ENCODE assay signal across 8 cellular contexts in the genomic region with DNA sequence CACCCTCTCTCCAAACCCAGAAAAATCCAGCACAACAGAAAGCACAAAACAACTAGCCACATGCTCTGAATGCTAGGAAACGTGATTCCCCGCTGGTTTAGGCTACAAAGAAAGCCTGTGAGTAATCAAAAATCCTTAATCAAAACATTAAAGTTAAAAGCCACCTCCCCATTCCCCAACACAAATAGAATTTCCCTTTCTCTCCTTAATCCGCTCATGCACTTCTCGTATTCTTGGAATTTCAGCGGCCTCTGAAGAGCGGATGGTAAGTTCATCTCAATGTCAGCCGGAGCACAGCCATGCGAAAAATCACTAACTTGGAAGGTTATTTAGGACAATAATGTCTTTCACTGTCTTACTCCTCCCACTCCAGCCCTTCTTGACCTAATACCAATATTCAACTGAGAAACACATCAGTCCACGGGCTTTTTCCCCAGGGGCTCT.
DNase-seq lines count a peak whose midpoint lies in the region; ATAC-seq and TF ChIP-seq lines count a peak whose summit lies in the region.

No MANE protein-coding gene starts in this region.

- H3K4me1 Mint-ChIP-seq in activated B cell treated with CpG ODN at 0.5 μM for 24 hours = peaks cover 11% of the 10 kb centered on the region

- H3K27me3 ChIP-seq in right atrium auricular region = no peaks in the 10 kb centered on the region

- no peak overlapping the region for H3K27ac Mint-ChIP-seq in activated B cell treated with CpG ODN at 0.5 μM for 24 hours

- peak overlapping the region; percentile 61 for H3K4me3 Mint-ChIP-seq in activated B cell treated with CpG ODN at 0.5 μM for 24 hours

- CTCF ChIA-PET in HEK293 (lab: Yijun Ruan, JAX) = interaction anchor here (0.6 to 1.9 kb wide), 2 partner anchors 22 to 94 kb away, joined by 3 to 13 read pairs; no protein-coding TSS in a partner anchor
- CTCF ChIA-PET in activated B cell treated with CpG ODN at 0.5 μM for 24 hours (lab: Charles Lee) = interaction anchor here (2.2 kb wide), 1 partner anchor 94 kb away, joined by 6 read pairs; no protein-coding TSS in a partner anchor

- POLR2A ChIA-PET in HEK293 (lab: Yijun Ruan, JAX) (interaction anchor here (1.0 to 2.7 kb wide), 4 partner anchors 94 to 132 kb away, joined by 4 to 18 read pairs (median 11); a partner anchor contains a TSS), activated B cell treated with CpG ODN at 0.5 μM for 24 hours (lab: Charles Lee) (no interaction called here)

- ATAC-seq in activated B cell treated with CpG ODN at 0.5 μM for 24 hours (ENCODE audit: low read depth) (no peak), HG02938 (IDR thresholded peaks at IDR 0.05; ENCODE audit: unreplicated experiment) (no peak)

- H3K4me1 ChIP-seq in HEK293 (ENCODE audit: control insufficient read depth, insufficient read depth, low read length) (peaks cover 11% of the 10 kb centered on the region), right atrium auricular region (peaks cover 0 to 20% of the 10 kb centered on the region in 2 donors)

- H3K9me3 Mint-ChIP-seq in activated B cell treated with CpG ODN at 0.5 μM for 24 hours = peaks cover 8% of the 10 kb centered on the region

- H3K9me3 ChIP-seq in HEK293 (ENCODE audit: control insufficient read depth, insufficient read depth, low read depth, low read length) (no peaks in the 10 kb centered on the region), right atrium auricular region (peaks cover 0 to 6% of the 10 kb centered on the region in 2 donors)

- DNase-seq in activated B cell treated with CpG ODN at 0.5 μM for 24 hours = no peak
- DNase-seq in right atrium auricular region (ENCODE audit: low spot score) = no peak
- DNase-seq in retinal pigment epithelial cell (ENCODE audit: low read depth) = peak; percentile 89
- no peak for DNase-seq in DMS53 treated with DMSO at 0.1 percent for 48 hours (lab: John Stamatoyannopoulos, UW; ENCODE audit: unreplicated experiment)
- no peak for DNase-seq in NCI-H128 (lab: John Stamatoyannopoulos, UW; ENCODE audit: unreplicated experiment)
- no peak for DNase-seq in cerebellar nuclear complex (lab: John Stamatoyannopoulos, UW)

- H3K36me3 ChIP-seq in HEK293 (ENCODE audit: control insufficient read depth in 2 of 2, insufficient read depth in 1 of 2, low read length in 2 of 2) = no peaks in the 10 kb centered on the region
- H3K36me3 ChIP-seq in right atrium auricular region = no peaks in the 10 kb centered on the region

- intact Hi-C loops in activated B cell treated with CpG ODN at 0.5 μM for 24 hours (cut with micrococcal nuclease) = loop anchor here (1.0 kb wide), 1 partner anchor 95 kb away; no protein-coding TSS in a partner anchor

- TF ChIP-seq CTCF in HEK293 (tag by site-specific recombination; IDR thresholded peaks at IDR 0.05) (no peak), activated B cell treated with CpG ODN at 0.5 μM for 24 hours (IDR thresholded peaks at IDR 0.05) (no peak), right atrium auricular region (IDR thresholded peaks at IDR 0.05) (no peak), retinal pigment epithelial cell (conservative IDR thresholded peaks at IDR 0.05; ENCODE audit: low read depth, low read length) (no peak)

- H3K4me3 ChIP-seq in HEK293 (ENCODE audit: low read depth, low read length) (peak overlapping the region; percentile 76), right atrium auricular region (peak overlapping the region; percentile 56 to 71), retinal pigment epithelial cell (ENCODE audit: low read length) (peak overlapping the region; percentile 62)

- peaks cover 37% of the 10 kb centered on the region for H3K27me3 Mint-ChIP-seq in activated B cell treated with CpG ODN at 0.5 μM for 24 hours

- H3K27ac ChIP-seq in HEK293 (ENCODE audit: extremely low read depth, low read depth, low read length) (peak overlapping the region; percentile 89), right atrium auricular region (peak overlapping the region; percentile 86 to 95)

- H3K36me3 Mint-ChIP-seq in activated B cell treated with CpG ODN at 0.5 μM for 24 hours (ENCODE audit: low read depth) = no peaks in the 10 kb centered on the region

TF ChIP-seq in HEK293, 187 proteins besides CTCF, POLR2A, EP300 and RAD21:
- TF ChIP-seq, protein P1, sequence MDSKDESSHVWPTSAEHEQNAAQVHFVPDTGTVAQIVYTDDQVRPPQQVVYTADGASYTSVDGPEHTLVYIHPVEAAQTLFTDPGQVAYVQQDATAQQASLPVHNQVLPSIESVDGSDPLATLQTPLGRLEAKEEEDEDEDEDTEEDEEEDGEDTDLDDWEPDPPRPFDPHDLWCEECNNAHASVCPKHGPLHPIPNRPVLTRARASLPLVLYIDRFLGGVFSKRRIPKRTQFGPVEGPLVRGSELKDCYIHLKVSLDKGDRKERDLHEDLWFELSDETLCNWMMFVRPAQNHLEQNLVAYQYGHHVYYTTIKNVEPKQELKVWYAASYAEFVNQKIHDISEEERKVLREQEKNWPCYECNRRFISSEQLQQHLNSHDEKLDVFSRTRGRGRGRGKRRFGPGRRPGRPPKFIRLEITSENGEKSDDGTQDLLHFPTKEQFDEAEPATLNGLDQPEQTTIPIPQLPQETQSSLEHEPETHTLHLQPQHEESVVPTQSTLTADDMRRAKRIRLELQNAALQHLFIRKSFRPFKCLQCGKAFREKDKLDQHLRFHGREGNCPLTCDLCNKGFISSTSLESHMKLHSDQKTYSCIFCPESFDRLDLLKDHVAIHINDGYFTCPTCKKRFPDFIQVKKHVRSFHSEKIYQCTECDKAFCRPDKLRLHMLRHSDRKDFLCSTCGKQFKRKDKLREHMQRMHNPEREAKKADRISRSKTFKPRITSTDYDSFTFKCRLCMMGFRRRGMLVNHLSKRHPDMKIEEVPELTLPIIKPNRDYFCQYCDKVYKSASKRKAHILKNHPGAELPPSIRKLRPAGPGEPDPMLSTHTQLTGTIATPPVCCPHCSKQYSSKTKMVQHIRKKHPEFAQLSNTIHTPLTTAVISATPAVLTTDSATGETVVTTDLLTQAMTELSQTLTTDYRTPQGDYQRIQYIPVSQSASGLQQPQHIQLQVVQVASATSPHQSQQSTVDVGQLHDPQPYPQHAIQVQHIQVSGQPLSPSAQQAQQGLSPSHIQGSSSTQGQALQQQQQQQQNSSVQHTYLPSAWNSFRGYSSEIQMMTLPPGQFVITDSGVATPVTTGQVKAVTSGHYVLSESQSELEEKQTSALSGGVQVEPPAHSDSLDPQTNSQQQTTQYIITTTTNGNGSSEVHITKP (tag by site-specific recombination; IDR thresholded peaks at IDR 0.05) = peak; percentile 79
- TF ChIP-seq ZNF600 (tag by site-specific recombination; IDR thresholded peaks at IDR 0.05) (peak; percentile 63; the same call in 1 of the 2 replicates), ZIC2 (tag by site-specific recombination; IDR thresholded peaks at IDR 0.05) (no peak), PRDM1 (tag by site-specific recombination; IDR thresholded peaks at IDR 0.05) (peak; percentile 85), ZNF664 (tag by site-specific recombination; IDR thresholded peaks at IDR 0.05) (no peak), ZBTB17 (tag by site-specific recombination; IDR thresholded peaks at IDR 0.05) (no peak), ZNF366 (tag by site-specific recombination; conservative IDR thresholded peaks at IDR 0.05) (peak; percentile 59)
- TF ChIP-seq, protein P2, sequence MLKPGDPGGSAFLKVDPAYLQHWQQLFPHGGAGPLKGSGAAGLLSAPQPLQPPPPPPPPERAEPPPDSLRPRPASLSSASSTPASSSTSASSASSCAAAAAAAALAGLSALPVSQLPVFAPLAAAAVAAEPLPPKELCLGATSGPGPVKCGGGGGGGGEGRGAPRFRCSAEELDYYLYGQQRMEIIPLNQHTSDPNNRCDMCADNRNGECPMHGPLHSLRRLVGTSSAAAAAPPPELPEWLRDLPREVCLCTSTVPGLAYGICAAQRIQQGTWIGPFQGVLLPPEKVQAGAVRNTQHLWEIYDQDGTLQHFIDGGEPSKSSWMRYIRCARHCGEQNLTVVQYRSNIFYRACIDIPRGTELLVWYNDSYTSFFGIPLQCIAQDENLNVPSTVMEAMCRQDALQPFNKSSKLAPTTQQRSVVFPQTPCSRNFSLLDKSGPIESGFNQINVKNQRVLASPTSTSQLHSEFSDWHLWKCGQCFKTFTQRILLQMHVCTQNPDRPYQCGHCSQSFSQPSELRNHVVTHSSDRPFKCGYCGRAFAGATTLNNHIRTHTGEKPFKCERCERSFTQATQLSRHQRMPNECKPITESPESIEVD (tag by site-specific recombination; IDR thresholded peaks at IDR 0.05) = peak; percentile 53; the same call in 1 of the 2 replicates
